Comparison of ENCODE assay signal across 21 cellular contexts in genomic region chr4:82388405-82388804, GRCh38. TPM values are rescaled to one million over a fixed set of nuclear protein-coding genes. Genes with fewer than 3 reads are reported as not detected.
A peak's percentile ranks its signal among the peaks of the same experiment; 100 is the strongest.
DNase-seq lines count a peak whose midpoint lies in the region; ATAC-seq, FAIRE-seq and TF ChIP-seq lines count a peak whose summit lies in the region.
"Had no signal": no experiment of that assay in that cellular context is flagged by ENCODE, and none has a peak within 500 bp of the region (broad histone marks: within the 10 kb centered on the region; RNA-seq: fewer than 3 reads in every experiment).

No MANE protein-coding gene starts in this region.

- FAIRE-seq in A549 (lab: Jason Lieb, UNC), result no peak

- TF ChIP-seq CTCF in A549 (IDR thresholded peaks at IDR 0.05), result no peak
- TF ChIP-seq CTCF in GM13977 (IDR thresholded peaks at IDR 0.05; ENCODE audit: extremely low read depth, insufficient read depth, missing control alignments), result peak; percentile 25
- TF ChIP-seq CTCF in GM13976 (IDR thresholded peaks at IDR 0.05; ENCODE audit: borderline replicate concordance, control extremely low read depth, extremely low read depth, insufficient read depth, missing control alignments), result no peak
- TF ChIP-seq CTCF in upper lobe of right lung (IDR thresholded peaks at IDR 0.05), result no peak

- no peak for TF ChIP-seq RAD21 in A549 (conservative IDR thresholded peaks at IDR 0.05 in 1 of 2, IDR thresholded peaks at IDR 0.05 in 1 of 2)

- no peaks in the 10 kb centered on the region for H3K4me1 ChIP-seq in A549
- H3K4me1 ChIP-seq in right cardiac atrium (ENCODE audit: control insufficient read depth, insufficient read depth, low read length), result no peaks in the 10 kb centered on the region
- no peaks in the 10 kb centered on the region for H3K4me1 ChIP-seq in upper lobe of right lung
- H3K4me1 ChIP-seq: foreskin keratinocyte, sigmoid colon had no signal

- CTCF ChIA-PET in A549 (lab: Yijun Ruan, JAX), result no interaction called here

- DNase-seq in A549 (ENCODE audit: low read depth in 1 of 2, low spot score in 1 of 2), result no peak
- DNase-seq in GM13977 (ENCODE audit: low spot score), result no peak
- peak; percentile 84 for DNase-seq in SK-MEL-5 (ENCODE audit: low read depth, low spot score)
- no peak for DNase-seq in right cardiac atrium
- DNase-seq in NCI-H1694 (lab: John Stamatoyannopoulos, UW), result no peak
- DNase-seq in GM13976 (ENCODE audit: low spot score), result no peak
- no peak for DNase-seq in stimulated activated naive CD8-positive, alpha-beta T cell treated with anti-CD3 and anti-CD28 coated beads, Interleukin-15, amount 100 ng/mL, for 72 hours
- DNase-seq in upper lobe of right lung, result no peak
- DNase-seq: activated naive CD8-positive, alpha-beta T cell treated with anti-CD3 and anti-CD28 coated beads, Interleukin-2, amount 10 ng/mL, durations not matched to agents 7 days and 5 days; foreskin keratinocyte; MG63; naive thymus-derived CD4-positive, alpha-beta T cell; NCI-H1694 treated with DMSO at 0.1 percent for 48 hours; ovary; SIG-M5; sigmoid colon; stimulated activated CD4-positive, alpha-beta T cell treated with anti-CD3 and anti-CD28 coated beads, Interleukin-1b, Interleukin-23, amount 100 ng/mL, for 48 hours; T-helper 2 cell had no signal

- H3K4me3 Mint-ChIP-seq in stimulated activated naive CD8-positive, alpha-beta T cell treated with anti-CD3 and anti-CD28 coated beads, Interleukin-15, amount 100 ng/mL, for 72 hours, result no peak overlapping the region
- H3K4me3 Mint-ChIP-seq: activated naive CD8-positive, alpha-beta T cell treated with anti-CD3 and anti-CD28 coated beads, Interleukin-2, amount 10 ng/mL, durations not matched to agents 7 days and 5 days; brain; naive thymus-derived CD4-positive, alpha-beta T cell; stimulated activated naive CD8-positive, alpha-beta T cell treated with anti-CD3 and anti-CD28 coated beads, Interleukin-15, Interleukin-2, amounts not matched to agents 100 ng/mL and 50 ng/mL, for 24 hours had no signal

- H3K27ac Mint-ChIP-seq in stimulated activated naive CD8-positive, alpha-beta T cell treated with anti-CD3 and anti-CD28 coated beads, Interleukin-15, amount 100 ng/mL, for 72 hours, result no peak overlapping the region
- H3K27ac Mint-ChIP-seq: activated naive CD8-positive, alpha-beta T cell treated with anti-CD3 and anti-CD28 coated beads, Interleukin-2, amount 10 ng/mL, durations not matched to agents 7 days and 5 days; naive thymus-derived CD4-positive, alpha-beta T cell; stimulated activated naive CD8-positive, alpha-beta T cell treated with anti-CD3 and anti-CD28 coated beads, Interleukin-15, Interleukin-2, amounts not matched to agents 100 ng/mL and 50 ng/mL, for 24 hours had no signal

- no peaks in the 10 kb centered on the region for H3K4me1 Mint-ChIP-seq in stimulated activated naive CD8-positive, alpha-beta T cell treated with anti-CD3 and anti-CD28 coated beads, Interleukin-15, amount 100 ng/mL, for 72 hours

- H3K27me3 Mint-ChIP-seq in stimulated activated naive CD8-positive, alpha-beta T cell treated with anti-CD3 and anti-CD28 coated beads, Interleukin-15, amount 100 ng/mL, for 72 hours, result peaks cover 8% of the 10 kb centered on the region
- H3K27me3 Mint-ChIP-seq: brain; stimulated activated naive CD8-positive, alpha-beta T cell treated with anti-CD3 and anti-CD28 coated beads, Interleukin-15, Interleukin-2, amounts not matched to agents 100 ng/mL and 50 ng/mL, for 24 hours had no signal

- POLR2A ChIA-PET in A549 (lab: Yijun Ruan, JAX), result no interaction called here

- ATAC-seq in A549, result peak; percentile 43 to 59; a peak in 3 of 6 replicates
- peak; percentile 57 to 63 for ATAC-seq in right cardiac atrium
- ATAC-seq in stimulated activated naive CD8-positive, alpha-beta T cell treated with anti-CD3 and anti-CD28 coated beads, Interleukin-15, amount 100 ng/mL, for 72 hours, result no peak
- no peak for ATAC-seq in upper lobe of right lung
- ATAC-seq: foreskin keratinocyte; naive thymus-derived CD4-positive, alpha-beta T cell had no signal

- TF ChIP-seq POLR2A in A549 (IDR thresholded peaks at IDR 0.05; ENCODE audit: low read length), result no peak

- H3K4me3 ChIP-seq in A549 (no peak overlapping the region), right cardiac atrium (ENCODE audit: low read length) (no peak overlapping the region), upper lobe of right lung (no peak overlapping the region)
- H3K4me3 ChIP-seq: lung, MG63, ovary, sigmoid colon had no signal

- H3K4me2 ChIP-seq in A549, result no peak overlapping the region

- H3K36me3 ChIP-seq in upper lobe of right lung, result no peaks in the 10 kb centered on the region
- H3K36me3 ChIP-seq: MG63, ovary, sigmoid colon had no signal

- in situ Hi-C loops in GM13977 (cut with MboI; ENCODE audit: low pct_unique_long_range_greater_than_20kb, low sequenced_read_pairs, unreplicated experiment), result no loop called here
- in situ Hi-C loops in SK-MEL-5 (cut with HindIII; ENCODE audit: low pct_unique_long_range_greater_than_20kb, low sequenced_read_pairs), result no loop called here
- in situ Hi-C loops in GM13976 (cut with MboI; ENCODE audit: low sequenced_read_pairs, unreplicated experiment), result no loop called here

- intact Hi-C loops in right cardiac atrium (cut with DNase I) (no loop called here), upper lobe of right lung (cut with DNase I) (no loop called here)

- WGBS in A549 (ENCODE audit: missing lambda C conversion rate), result 55% methylated on average over 1 of the region's 1 CpG
- WGBS in right cardiac atrium, result 52% methylated on average over 1 of the region's 1 CpG

- peaks cover 0 to 3% of the 10 kb centered on the region in 2 donors for H3K9me3 Mint-ChIP-seq in stimulated activated naive CD8-positive, alpha-beta T cell treated with anti-CD3 and anti-CD28 coated beads, Interleukin-15, amount 100 ng/mL, for 72 hours
- H3K9me3 Mint-ChIP-seq: stimulated activated naive CD8-positive, alpha-beta T cell treated with anti-CD3 and anti-CD28 coated beads, Interleukin-15, Interleukin-2, amounts not matched to agents 100 ng/mL and 50 ng/mL, for 24 hours had no signal

- H3K27ac ChIP-seq in A549 (no peak overlapping the region), right cardiac atrium (ENCODE audit: low read length) (no peak overlapping the region), upper lobe of right lung (no peak overlapping the region)
- H3K27ac ChIP-seq: foreskin keratinocyte, ovary, sigmoid colon had no signal

- no peak for TF ChIP-seq EP300 in A549 (IDR thresholded peaks at IDR 0.05)

- H3K27me3 ChIP-seq in right cardiac atrium (ENCODE audit: control insufficient read depth, insufficient read depth), result no peaks in the 10 kb centered on the region
- no peaks in the 10 kb centered on the region for H3K27me3 ChIP-seq in upper lobe of right lung
- H3K27me3 ChIP-seq: foreskin keratinocyte, MG63, ovary, sigmoid colon had no signal

- H3K9me3 ChIP-seq in A549 (no peaks in the 10 kb centered on the region), right cardiac atrium (ENCODE audit: control insufficient read depth, low read length) (no peaks in the 10 kb centered on the region), upper lobe of right lung (no peaks in the 10 kb centered on the region)
- H3K9me3 ChIP-seq: MG63, ovary, sigmoid colon had no signal

TF ChIP-seq in A549, 52 proteins besides CTCF, POLR2A, EP300 and RAD21 (continues in another document):
- TF ChIP-seq RARB (CRISPR knock-in tag; IDR thresholded peaks at IDR 0.05) (no peak), BCL3 (IDR thresholded peaks at IDR 0.05) (no peak)

RNA-seq across cellular contexts. Expression of gene HNRNPD, which starts 14.6 kb away (rescaled TPM):
- polyA plus RNA-seq in A549 (2011; rRNA removed) (65.5 and 125 TPM in 2 replicates), A549 (2017; fragmentation: RNase III; extraction: RNeasy Plus Mini Kit Qiagen cat#74134 plus additional on column Dnase treatment) (434 to 480 TPM (median 446 TPM) in 3 replicates), right cardiac atrium (141 TPM)
- 193 and 220 TPM in 2 replicates for polyA plus RNA-seq in A549 (2012; cell fraction: cytosol; rRNA removed)
- polyA plus RNA-seq in A549 (2012; cell fraction: nucleus; rRNA removed), result 249 and 286 TPM in 2 replicates
- polyA minus RNA-seq in A549 (2011; rRNA and poly(A)+ RNA removed), result 14.6 and 14.9 TPM in 2 replicates
- 27.7 and 32.4 TPM in 2 replicates for total RNA-seq in SK-MEL-5 (2014; rRNA removed; shearing (Covaris generic))
- 217 and 242 TPM in 2 replicates for polyA plus RNA-seq in SK-MEL-5 (2015; cell fraction: cytosol; rRNA removed)
- 328 and 443 TPM in 2 replicates for polyA plus RNA-seq in SK-MEL-5 (2015; cell fraction: nucleus; rRNA removed)
- total RNA-seq in right cardiac atrium (100 to 1,000 TPM; 128 to 141 (median 135) TPM), upper lobe of right lung (131 TPM)

RNA-seq across cellular contexts. Expression of gene HNRNPDL, which starts 41.9 kb away (rescaled TPM):
- 164 and 321 TPM in 2 replicates for polyA plus RNA-seq in A549 (2011; rRNA removed)
- polyA plus RNA-seq in A549 (2012; cell fraction: cytosol; rRNA removed), result 148 and 201 TPM in 2 replicates
- 99.1 and 148 TPM in 2 replicates for polyA plus RNA-seq in A549 (2012; cell fraction: nucleus; rRNA removed)
- 369 to 406 TPM (median 397 TPM) in 3 replicates for polyA plus RNA-seq in A549 (2017; fragmentation: RNase III; extraction: RNeasy Plus Mini Kit Qiagen cat#74134 plus additional on column Dnase treatment)
- polyA minus RNA-seq in A549 (2011; rRNA and poly(A)+ RNA removed), result 28.8 and 30.9 TPM in 2 replicates
- total RNA-seq in SK-MEL-5 (2014; rRNA removed; shearing (Covaris generic)), result 169 and 179 TPM in 2 replicates
- polyA plus RNA-seq in SK-MEL-5 (2015; cell fraction: cytosol; rRNA removed), result 227 and 249 TPM in 2 replicates
- 926 and 1,158 TPM in 2 replicates for polyA plus RNA-seq in SK-MEL-5 (2015; cell fraction: nucleus; rRNA removed)
- 100 to 1,000 TPM in 3 of 4 donors, 10 to 100 TPM in 1; 89.5 to 185 (median 138) TPM for total RNA-seq in right cardiac atrium
- polyA plus RNA-seq in right cardiac atrium, result 181 TPM
- 167 TPM for total RNA-seq in upper lobe of right lung

RNA-seq across cellular contexts. Expression of gene ENOPH1, which starts 42.0 kb away (rescaled TPM):
- polyA plus RNA-seq in A549 (2011; rRNA removed) (22.3 and 29.3 TPM in 2 replicates), A549 (2017; fragmentation: RNase III; extraction: RNeasy Plus Mini Kit Qiagen cat#74134 plus additional on column Dnase treatment) (41.0 to 43.5 TPM (median 42.8 TPM) in 3 replicates), right cardiac atrium (20.1 TPM)
- polyA plus RNA-seq in A549 (2012; cell fraction: cytosol; rRNA removed), result 10.9 and 11.7 TPM in 2 replicates
- polyA plus RNA-seq in A549 (2012; cell fraction: nucleus; rRNA removed), result 5.2 and 6.0 TPM in 2 replicates
- polyA minus RNA-seq in A549 (2011; rRNA and poly(A)+ RNA removed), result 7.8 and 8.5 TPM in 2 replicates
- 53.4 and 54.9 TPM in 2 replicates for total RNA-seq in SK-MEL-5 (2014; rRNA removed; shearing (Covaris generic))
- 40.0 and 52.2 TPM in 2 replicates for polyA plus RNA-seq in SK-MEL-5 (2015; cell fraction: cytosol; rRNA removed)
- polyA plus RNA-seq in SK-MEL-5 (2015; cell fraction: nucleus; rRNA removed), result 10.9 and 15.7 TPM in 2 replicates
- total RNA-seq in right cardiac atrium (10 to 100 TPM; 15.1 to 16.5 (median 15.7) TPM), upper lobe of right lung (29.7 TPM)

Comparison
In these comparisons a context has a peak if more than half of its experiments do, and no peak if none do; other contexts are left out.
1. ATAC-seq: peak in A549 (2 of 2) and right cardiac atrium (2 of 2); none in stimulated activated naive CD8-positive, alpha-beta T cell treated with anti-CD3 and anti-CD28 coated beads, Interleukin-15, amount 100 ng/mL, for 72 hours (single experiment) and upper lobe of right lung (single experiment).